ENCODE assay signal across 1 cellular context in genomic region chr2:191128172-191128910, GRCh38.
TF ChIP-seq lines count a peak whose summit lies in the region.

No MANE protein-coding gene starts in this region.

TF ChIP-seq in HepG2, 621 proteins besides CTCF, POLR2A, EP300 and RAD21 (continued from another document):
- TF ChIP-seq ZBTB39 (CRISPR knock-in tag; IDR thresholded peaks at IDR 0.05) (no peak), DNMT1 (CRISPR knock-in tag; IDR thresholded peaks at IDR 0.05) (no peak), NFIC (IDR thresholded peaks at IDR 0.05; ENCODE audit: low read length) (no peak), TMF1 (CRISPR knock-in tag; IDR thresholded peaks at IDR 0.05; ENCODE audit: low read depth) (no peak), ZSCAN25 (CRISPR knock-in tag; IDR thresholded peaks at IDR 0.05) (no peak), MIER2 (CRISPR knock-in tag; IDR thresholded peaks at IDR 0.05) (no peak)
